In genomic region chr2:84882775-84883550, GRCh38 we compare ENCODE assay signal across 8 cellular contexts. TPM values are rescaled to one million over a fixed set of nuclear protein-coding genes. Genes with fewer than 3 reads are reported as not detected.
DNase-seq lines count a peak whose midpoint lies in the region; ATAC-seq and TF ChIP-seq lines count a peak whose summit lies in the region.
"Had no signal": no experiment of that assay in that cellular context is flagged by ENCODE, and none has a peak within 500 bp of the region (broad histone marks: within the 10 kb centered on the region; RNA-seq: fewer than 3 reads in every experiment).

No MANE protein-coding gene starts in this region.

- H3K4me3 Mint-ChIP-seq in Calu3 (ENCODE audit: low read depth, unreplicated experiment) = peak overlapping the region; percentile 81
- H3K4me3 Mint-ChIP-seq in activated naive CD8-positive, alpha-beta T cell treated with anti-CD3 and anti-CD28 coated beads, Interleukin-2, amount 10 ng/mL, durations not matched to agents 7 days and 5 days = peak overlapping the region; percentile 93
- H3K4me3 Mint-ChIP-seq in natural killer cell treated with Interleukin-12 subunit alpha and Interleukin-12 subunit beta and Interleukin-15 and Interleukin-18, amount 100 ng/mL, for 72 hours = peak overlapping the region; percentile 89

- H3K36me3 Mint-ChIP-seq in Calu3 (ENCODE audit: insufficient read depth, unreplicated experiment) = peaks cover 20% of the 10 kb centered on the region
- H3K36me3 Mint-ChIP-seq in activated naive CD8-positive, alpha-beta T cell treated with anti-CD3 and anti-CD28 coated beads, Interleukin-2, amount 10 ng/mL, durations not matched to agents 7 days and 5 days = peaks cover 1% of the 10 kb centered on the region
- H3K36me3 Mint-ChIP-seq in natural killer cell treated with Interleukin-12 subunit alpha and Interleukin-12 subunit beta and Interleukin-15 and Interleukin-18, amount 100 ng/mL, for 72 hours = no peaks in the 10 kb centered on the region

- POLR2A ChIA-PET in activated naive CD8-positive, alpha-beta T cell treated with anti-CD3 and anti-CD28 coated beads, Interleukin-2, amount 10 ng/mL, durations not matched to agents 7 days and 5 days (lab: Charles Lee) = interaction anchor here (0.7 to 16.3 kb wide), 10 partner anchors 11 to 424 kb away, joined by 3 to 404 read pairs (median 6); partner anchors contain the start of genes SUCLG1 and TMSB10

- BruUV-seq in Calu3 (replicated peaks; lab: Mats Ljungman, UMichigan) = no TSS peak

- H3K27ac Mint-ChIP-seq in Calu3 (ENCODE audit: unreplicated experiment) = no peak overlapping the region
- peak overlapping the region; percentile 97 for H3K27ac Mint-ChIP-seq in activated naive CD8-positive, alpha-beta T cell treated with anti-CD3 and anti-CD28 coated beads, Interleukin-2, amount 10 ng/mL, durations not matched to agents 7 days and 5 days
- peak overlapping the region; percentile 75 to 80 for H3K27ac Mint-ChIP-seq in natural killer cell treated with Interleukin-12 subunit alpha and Interleukin-12 subunit beta and Interleukin-15 and Interleukin-18, amount 100 ng/mL, for 72 hours

- DNase-seq in Calu3 = no peak
- DNase-seq in HS-27A (ENCODE audit: low read depth) = peak; percentile 36
- DNase-seq in activated naive CD8-positive, alpha-beta T cell treated with anti-CD3 and anti-CD28 coated beads, Interleukin-2, amount 10 ng/mL, durations not matched to agents 7 days and 5 days = no peak
- DNase-seq in natural killer cell treated with Interleukin-12 subunit alpha and Interleukin-12 subunit beta and Interleukin-15 and Interleukin-18, amount 100 ng/mL, for 72 hours (ENCODE audit: low spot score) = no peak
- DNase-seq in NCI-H1436 treated with DMSO at 0.1 percent for 48 hours (lab: John Stamatoyannopoulos, UW) = no peak
- no peak for DNase-seq in D341Med (ENCODE audit: low spot score)
- DNase-seq in NCI-H1092 (lab: John Stamatoyannopoulos, UW) = no peak

- H3K4me1 Mint-ChIP-seq in Calu3 (ENCODE audit: low read depth, unreplicated experiment) = peaks cover 23% of the 10 kb centered on the region
- H3K4me1 Mint-ChIP-seq in activated naive CD8-positive, alpha-beta T cell treated with anti-CD3 and anti-CD28 coated beads, Interleukin-2, amount 10 ng/mL, durations not matched to agents 7 days and 5 days = peaks cover 48% of the 10 kb centered on the region
- peaks cover 36 to 47% of the 10 kb centered on the region in 2 donors for H3K4me1 Mint-ChIP-seq in natural killer cell treated with Interleukin-12 subunit alpha and Interleukin-12 subunit beta and Interleukin-15 and Interleukin-18, amount 100 ng/mL, for 72 hours (ENCODE audit: low read depth in 2 of 2)

- peaks cover 30% of the 10 kb centered on the region for H3K27me3 Mint-ChIP-seq in Calu3 (ENCODE audit: unreplicated experiment)
- no peaks in the 10 kb centered on the region for H3K27me3 Mint-ChIP-seq in activated naive CD8-positive, alpha-beta T cell treated with anti-CD3 and anti-CD28 coated beads, Interleukin-2, amount 10 ng/mL, durations not matched to agents 7 days and 5 days
- H3K27me3 Mint-ChIP-seq in natural killer cell treated with Interleukin-12 subunit alpha and Interleukin-12 subunit beta and Interleukin-15 and Interleukin-18, amount 100 ng/mL, for 72 hours = peaks cover 8 to 9% of the 10 kb centered on the region in 2 donors

- no peak for TF ChIP-seq CTCF in Calu3 (IDR thresholded peaks at IDR 0.05; ENCODE audit: unreplicated experiment)

- ATAC-seq in activated naive CD8-positive, alpha-beta T cell treated with anti-CD3 and anti-CD28 coated beads, Interleukin-2, amount 10 ng/mL, durations not matched to agents 7 days and 5 days (ENCODE audit: low read depth) = no peak
- no peak for ATAC-seq in natural killer cell treated with Interleukin-12 subunit alpha and Interleukin-12 subunit beta and Interleukin-15 and Interleukin-18, amount 100 ng/mL, for 72 hours

- H3K9me3 Mint-ChIP-seq in Calu3 (ENCODE audit: low read depth, unreplicated experiment) = no peaks in the 10 kb centered on the region
- no peaks in the 10 kb centered on the region for H3K9me3 Mint-ChIP-seq in activated naive CD8-positive, alpha-beta T cell treated with anti-CD3 and anti-CD28 coated beads, Interleukin-2, amount 10 ng/mL, durations not matched to agents 7 days and 5 days
- H3K9me3 Mint-ChIP-seq in natural killer cell treated with Interleukin-12 subunit alpha and Interleukin-12 subunit beta and Interleukin-15 and Interleukin-18, amount 100 ng/mL, for 72 hours = no peaks in the 10 kb centered on the region

- intact Hi-C loops in Calu3 (cut with micrococcal nuclease; ENCODE audit: unreplicated experiment) = loop anchor here (5.0 kb wide), 2 partner anchors 76 to 386 kb away; no protein-coding TSS in a partner anchor

- CTCF ChIA-PET in Calu3 (lab: Charles Lee) = interaction anchor here (1.1 to 2.0 kb wide), 2 partner anchors 43 to 132 kb away, joined by 4 to 15 read pairs; no protein-coding TSS in a partner anchor

RNA-seq across cellular contexts. Expression of gene TRABD2A, which starts 2.1 kb away (rescaled TPM):
- total RNA-seq in Calu3 (2022) = 0.68 and 1.2 TPM in 2 replicates
- 10 to 100 TPM; 81.1 to 85.5 TPM for total RNA-seq in activated naive CD8-positive, alpha-beta T cell treated with anti-CD3 and anti-CD28 coated beads, Interleukin-2, amount 10 ng/mL, durations not matched to agents 7 days and 5 days
- 10 to 100 TPM in 1 of 2 donors, 1 to 10 TPM in 1; 6.6 to 18.3 TPM for total RNA-seq in natural killer cell treated with Interleukin-12 subunit alpha and Interleukin-12 subunit beta and Interleukin-15 and Interleukin-18, amount 100 ng/mL, for 72 hours
- total RNA-seq: cardiac muscle cell had no signal

RNA-seq across cellular contexts. Expression of gene TMSB10, which starts 22.5 kb away (rescaled TPM):
- total RNA-seq in Calu3 (2022) = 1,316 and 1,437 TPM in 2 replicates
- 1,000 to 10,000 TPM; 4,217 to 4,653 TPM for total RNA-seq in activated naive CD8-positive, alpha-beta T cell treated with anti-CD3 and anti-CD28 coated beads, Interleukin-2, amount 10 ng/mL, durations not matched to agents 7 days and 5 days
- total RNA-seq in natural killer cell treated with Interleukin-12 subunit alpha and Interleukin-12 subunit beta and Interleukin-15 and Interleukin-18, amount 100 ng/mL, for 72 hours = 1,000 to 10,000 TPM; 1,502 to 3,073 TPM

Comparison
In these comparisons a context has a peak if more than half of its experiments do, and no peak if none do; other contexts are left out.
1. RNA of gene TRABD2A, which starts 2.1 kb away (total RNA-seq): 81.1 to 85.5 TPM in activated naive CD8-positive, alpha-beta T cell treated with anti-CD3 and anti-CD28 coated beads, Interleukin-2, amount 10 ng/mL, durations not matched to agents 7 days and 5 days; 6.6 to 18.3 TPM in natural killer cell treated with Interleukin-12 subunit alpha and Interleukin-12 subunit beta and Interleukin-15 and Interleukin-18, amount 100 ng/mL, for 72 hours and 0.68 to 1.2 TPM in Calu3; every median in the first group is over 4 times any median in the second.
2. Peak in every context shown above with its lines, with median percentiles within 50 percentile points of each other: H3K4me3 Mint-ChIP-seq.